In genomic region chr14:59688224-59689170, GRCh38 we compare ENCODE assay signal across 8 cellular contexts.
A peak's percentile ranks its signal among the peaks of the same experiment; 100 is the strongest.
DNase-seq lines count a peak whose midpoint lies in the region; ATAC-seq and TF ChIP-seq lines count a peak whose summit lies in the region.

No MANE protein-coding gene starts in this region.

- no peak overlapping the region for H3K4me3 Mint-ChIP-seq in brain

- DNase-seq in NCI-H2171 treated with DMSO at 0.1 percent for 48 hours (lab: John Stamatoyannopoulos, UW) (peak; percentile 56), NCI-H2171 (lab: John Stamatoyannopoulos, UW) (no peak), NOMO-1 treated with DMSO at 0.1 percent for 48 hours (lab: John Stamatoyannopoulos, UW; ENCODE audit: unreplicated experiment) (peak; percentile 15), left kidney (ENCODE audit: low read depth, low spot score) (peak; percentile 56), transverse colon (peak; percentile 58)

- in situ Hi-C loops in transverse colon (cut with MboI; ENCODE audit: low pct_ligation_motif_present in 1 of 4, low pct_unique_long_range_greater_than_20kb in 1 of 4, low sequenced_read_pairs in 3 of 4) = no loop called here

- H3K9me3 Mint-ChIP-seq in brain = peaks cover 0 to 11% (median 5%) of the 10 kb centered on the region in 5 experiments

- no peaks in the 10 kb centered on the region for H3K27me3 Mint-ChIP-seq in brain

- no peak overlapping the region for H3K4me3 ChIP-seq in transverse colon

- WGBS in transverse colon (ENCODE audit: low coverage in 1 of 2), 2 donors = 63 to 96% methylated on average over 3 to 7 of the region's 8 CpGs

- no peak overlapping the region for H3K27ac ChIP-seq in transverse colon

- H3K36me3 Mint-ChIP-seq in brain = no peaks in the 10 kb centered on the region

- H3K4me1 Mint-ChIP-seq in brain = peaks cover 11% of the 10 kb centered on the region

- no peak for TF ChIP-seq POLR2A in transverse colon (IDR thresholded peaks at IDR 0.05)

- H3K36me3 ChIP-seq in transverse colon = no peaks in the 10 kb centered on the region

- no peak overlapping the region for H3K27ac Mint-ChIP-seq in brain

- no peak for TF ChIP-seq EP300 in transverse colon (IDR thresholded peaks at IDR 0.05; ENCODE audit: low read depth)

- no peaks in the 10 kb centered on the region for H3K4me1 ChIP-seq in transverse colon

- TF ChIP-seq CTCF in brain (conservative IDR thresholded peaks at IDR 0.05) = peak; percentile 57 to 77
- peak; percentile 44 to 66 (median 61) for TF ChIP-seq CTCF in transverse colon (IDR thresholded peaks at IDR 0.05)

- no peaks in the 10 kb centered on the region for H3K27me3 ChIP-seq in transverse colon

- peak; percentile 95 for ATAC-seq in GM21381 (IDR thresholded peaks at IDR 0.05; ENCODE audit: unreplicated experiment)
- peak; percentile 99 for ATAC-seq in HG03460 (IDR thresholded peaks at IDR 0.05; ENCODE audit: unreplicated experiment)

- no peaks in the 10 kb centered on the region for H3K9me3 ChIP-seq in transverse colon

- intact Hi-C loops in transverse colon (cut with DNase I; ENCODE audit: low total_unique reads) = no loop called here
